In genomic region chr9:137278913-137279711, GRCh38 we compare ENCODE assay signal across 2 cellular contexts.
TF ChIP-seq lines count a peak whose summit lies in the region.

No MANE protein-coding gene starts in this region.

TF ChIP-seq in A549, 52 proteins besides CTCF, POLR2A, EP300 and RAD21:
- no peak for TF ChIP-seq RCOR1 (IDR thresholded peaks at IDR 0.05; ENCODE audit: low read depth, low read length)
- no peak for TF ChIP-seq PHF8 (IDR thresholded peaks at IDR 0.05; ENCODE audit: borderline replicate concordance, low read depth)
- no peak for TF ChIP-seq MAFK (IDR thresholded peaks at IDR 0.05; ENCODE audit: partially characterized antibody)
- TF ChIP-seq FOSB (CRISPR knock-in tag; IDR thresholded peaks at IDR 0.05), result no peak
- no peak for TF ChIP-seq ZNF302 (CRISPR knock-in tag; IDR thresholded peaks at IDR 0.05)
- TF ChIP-seq JUNB (IDR thresholded peaks at IDR 0.05), result no peak
- TF ChIP-seq EHF (CRISPR knock-in tag; IDR thresholded peaks at IDR 0.05), result no peak
- no peak for TF ChIP-seq E2F6 (IDR thresholded peaks at IDR 0.05; ENCODE audit: borderline replicate concordance, low read depth)

TF ChIP-seq in endothelial cell of umbilical vein, 7 proteins besides CTCF, POLR2A, EP300 and RAD21:
- TF ChIP-seq JUN (IDR thresholded peaks at IDR 0.05; ENCODE audit: borderline replicate concordance, insufficient read depth, insufficient read length, low read depth) (no peak), POLR2AphosphoS5 (IDR thresholded peaks at IDR 0.05; ENCODE audit: insufficient read depth, low read depth, low read length) (no peak), GATA2 (IDR thresholded peaks at IDR 0.05; ENCODE audit: insufficient read depth, insufficient read length, low read depth, low read length) (no peak), MYC (IDR thresholded peaks at IDR 0.05; ENCODE audit: low read depth, low read length) (no peak), EZH2 (IDR thresholded peaks at IDR 0.05; ENCODE audit: borderline replicate concordance, low read depth, low read length, severe bottlenecking) (no peak), MAX (IDR thresholded peaks at IDR 0.05; ENCODE audit: insufficient read depth, insufficient read length) (no peak), FOS (IDR thresholded peaks at IDR 0.05; ENCODE audit: borderline replicate concordance, insufficient read depth, low read length) (no peak)
